Comparison of ENCODE assay signal across 28 cellular contexts in genomic region chr7:51630933-51631332, GRCh38.
"Had no signal": no experiment of that assay in that cellular context is flagged by ENCODE, and none has a peak within 500 bp of the region (broad histone marks: within the 10 kb centered on the region; RNA-seq: fewer than 3 reads in every experiment).

No MANE protein-coding gene starts in this region.

- H3K27me3 ChIP-seq: neural progenitor cell, ovary, stomach, thyroid gland, tibial nerve, upper lobe of right lung, uterus had no signal

- H3K4me1 Mint-ChIP-seq: naive B cell; naive thymus-derived CD8-positive, alpha-beta T cell; stimulated activated effector memory CD8-positive, alpha-beta T cell treated with anti-CD3 and anti-CD28 coated beads, Interleukin-12 subunit alpha, Interleukin-12 subunit beta, amount 100 ng/mL, for 72 hours; stimulated activated naive B cell treated with anti-CD40 and anti-IgM and Interleukin-4, amounts not matched to agents 10 μg/mL and 1 μg/mL and 100 μg/mL, for 72 hours had no signal

- H3K4me1 ChIP-seq: parathyroid adenoma, psoas muscle, stomach, thyroid gland, tibial nerve, upper lobe of right lung, uterus had no signal

- H3K4me3 ChIP-seq: neural progenitor cell, ovary, psoas muscle, skin epidermis, stomach, thoracic aorta, thyroid gland, tibial nerve, upper lobe of right lung, uterus had no signal

- H3K27ac Mint-ChIP-seq: naive B cell; naive thymus-derived CD8-positive, alpha-beta T cell; natural killer cell treated with Interleukin-12 subunit alpha and Interleukin-12 subunit beta and Interleukin-15 and Interleukin-18, amount 100 ng/mL, for 72 hours; progenitor cell of endocrine pancreas; stimulated activated effector memory CD8-positive, alpha-beta T cell treated with anti-CD3 and anti-CD28 coated beads, Interleukin-12 subunit alpha, Interleukin-12 subunit beta, amount 100 ng/mL, for 72 hours; stimulated activated naive B cell treated with anti-CD40 and anti-IgM and Interleukin-4, amounts not matched to agents 10 μg/mL and 1 μg/mL and 100 μg/mL, for 72 hours; stimulated activated naive CD8-positive, alpha-beta T cell treated with anti-CD3 and anti-CD28 coated beads, Interleukin-15, Interleukin-2, amounts not matched to agents 100 ng/mL and 50 ng/mL, for 24 hours; type B pancreatic cell had no signal

- H3K36me3 ChIP-seq: neural progenitor cell, ovary, stomach, thoracic aorta, thyroid gland, tibial nerve, upper lobe of right lung, uterus had no signal

- DNase-seq: naive B cell; naive thymus-derived CD8-positive, alpha-beta T cell; occipital lobe; ovary; posterior cingulate gyrus; psoas muscle; right cardiac atrium; stimulated activated CD4-positive, alpha-beta T cell treated with anti-CD3 and anti-CD28 coated beads, Interleukin-15, amount 100 ng/mL, for 24 hours; stimulated activated CD4-positive, alpha-beta T cell treated with anti-CD3 and anti-CD28 coated beads, Interleukin-2, amount 100 ng/mL, for 24 hours; stimulated activated CD4-positive, alpha-beta T cell treated with anti-CD3 and anti-CD28 coated beads, Interleukin-2, amount 100 ng/mL, for 48 hours; stimulated activated CD4-positive, alpha-beta T cell treated with anti-CD3 and anti-CD28 coated beads, Interleukin-4, amount 100 ng/mL, for 24 hours; stimulated activated naive B cell treated with anti-CD40 and anti-IgM and Interleukin-4, amounts not matched to agents 10 μg/mL and 1 μg/mL and 100 μg/mL, for 72 hours; stimulated activated naive CD4-positive, alpha-beta T cell treated with Interleukin-2 at 50 U/mL for 16 hours; stomach; thyroid gland; upper lobe of right lung; uterus had no signal

- H3K79me2 ChIP-seq: parathyroid adenoma had no signal

- H3K4me2 ChIP-seq: neural progenitor cell had no signal

- H3K27ac ChIP-seq: neural progenitor cell, ovary, parathyroid adenoma, psoas muscle, skin epidermis, stomach, thoracic aorta, thyroid gland, tibial nerve, upper lobe of right lung, uterus had no signal

- H3K9me3 ChIP-seq: ovary, psoas muscle, stomach, thoracic aorta, thyroid gland, upper lobe of right lung, uterus had no signal

- H3K9ac ChIP-seq: neural progenitor cell, parathyroid adenoma had no signal

- H3K27me3 Mint-ChIP-seq: naive B cell; naive thymus-derived CD8-positive, alpha-beta T cell; natural killer cell treated with Interleukin-12 subunit alpha and Interleukin-12 subunit beta and Interleukin-15 and Interleukin-18, amount 100 ng/mL, for 72 hours; stimulated activated naive B cell treated with anti-CD40 and anti-IgM and Interleukin-4, amounts not matched to agents 10 μg/mL and 1 μg/mL and 100 μg/mL, for 72 hours; stimulated activated naive CD8-positive, alpha-beta T cell treated with anti-CD3 and anti-CD28 coated beads, Interleukin-15, Interleukin-2, amounts not matched to agents 100 ng/mL and 50 ng/mL, for 24 hours had no signal

- ATAC-seq: naive thymus-derived CD8-positive, alpha-beta T cell; natural killer cell treated with Interleukin-12 subunit alpha and Interleukin-12 subunit beta and Interleukin-15 and Interleukin-18, amount 100 ng/mL, for 72 hours; psoas muscle; right cardiac atrium; sciatic nerve; stimulated activated effector memory CD8-positive, alpha-beta T cell treated with anti-CD3 and anti-CD28 coated beads, Interleukin-12 subunit alpha, Interleukin-12 subunit beta, amount 100 ng/mL, for 72 hours; stimulated activated naive B cell treated with anti-CD40 and anti-IgM and Interleukin-4, amounts not matched to agents 10 μg/mL and 1 μg/mL and 100 μg/mL, for 72 hours; upper lobe of right lung had no signal

- H3K4me3 Mint-ChIP-seq: naive B cell; naive thymus-derived CD8-positive, alpha-beta T cell; natural killer cell treated with Interleukin-12 subunit alpha and Interleukin-12 subunit beta and Interleukin-15 and Interleukin-18, amount 100 ng/mL, for 72 hours; neural progenitor cell; stimulated activated effector memory CD8-positive, alpha-beta T cell treated with anti-CD3 and anti-CD28 coated beads, Interleukin-12 subunit alpha, Interleukin-12 subunit beta, amount 100 ng/mL, for 72 hours; stimulated activated naive B cell treated with anti-CD40 and anti-IgM and Interleukin-4, amounts not matched to agents 10 μg/mL and 1 μg/mL and 100 μg/mL, for 72 hours; stimulated activated naive CD8-positive, alpha-beta T cell treated with anti-CD3 and anti-CD28 coated beads, Interleukin-15, Interleukin-2, amounts not matched to agents 100 ng/mL and 50 ng/mL, for 24 hours; type B pancreatic cell had no signal

- H3K36me3 Mint-ChIP-seq: naive B cell; naive thymus-derived CD8-positive, alpha-beta T cell; natural killer cell treated with Interleukin-12 subunit alpha and Interleukin-12 subunit beta and Interleukin-15 and Interleukin-18, amount 100 ng/mL, for 72 hours; stimulated activated effector memory CD8-positive, alpha-beta T cell treated with anti-CD3 and anti-CD28 coated beads, Interleukin-12 subunit alpha, Interleukin-12 subunit beta, amount 100 ng/mL, for 72 hours; stimulated activated naive B cell treated with anti-CD40 and anti-IgM and Interleukin-4, amounts not matched to agents 10 μg/mL and 1 μg/mL and 100 μg/mL, for 72 hours; type B pancreatic cell had no signal

- H2AFZ ChIP-seq: neural progenitor cell, parathyroid adenoma had no signal
